8 cellular contexts compared by ENCODE assay signal in genomic region chr16:590875-591200, GRCh38. TPM values are rescaled to one million over a fixed set of nuclear protein-coding genes. Genes with fewer than 3 reads are reported as not detected.
DNase-seq lines count a peak whose midpoint lies in the region; ATAC-seq and TF ChIP-seq lines count a peak whose summit lies in the region.

No MANE protein-coding gene starts in this region.

- no peak for DNase-seq in activated CD8-positive, alpha-beta memory T cell treated with anti-CD3 and anti-CD28 coated beads, Interleukin-2, amount 10 ng/mL, durations not matched to agents 7 days and 5 days
- no peak for DNase-seq in activated CD8-positive, alpha-beta memory T cell treated with anti-CD3 and anti-CD28 coated beads for 24 hours
- DNase-seq in adipocyte (ENCODE audit: low read depth) = no peak
- DNase-seq in thoracic aorta (ENCODE audit: low spot score) = no peak
- DNase-seq in epidermal melanocyte (ENCODE audit: insufficient read length, low spot score) = no peak
- no peak for DNase-seq in amniotic stem cell (lab: John Stamatoyannopoulos, UW)

- H3K36me3 Mint-ChIP-seq in activated CD8-positive, alpha-beta memory T cell treated with anti-CD3 and anti-CD28 coated beads, Interleukin-2, amount 10 ng/mL, durations not matched to agents 7 days and 5 days = no peaks in the 10 kb centered on the region

- H3K36me3 ChIP-seq in adipocyte (ENCODE audit: control insufficient read depth, insufficient read depth, low read length, severe bottlenecking) (peaks cover 4% of the 10 kb centered on the region), liver (ENCODE audit: control insufficient read depth in 4 of 4, insufficient read depth in 3 of 4, low read depth in 1 of 4, low read length in 3 of 4) (no peaks in the 10 kb centered on the region), thoracic aorta (no peaks in the 10 kb centered on the region)

- H3K4me3 Mint-ChIP-seq in activated CD8-positive, alpha-beta memory T cell treated with anti-CD3 and anti-CD28 coated beads, Interleukin-2, amount 10 ng/mL, durations not matched to agents 7 days and 5 days = peak overlapping the region; percentile 73

- WGBS in liver = 42% methylated on average over 6 of the region's 6 CpGs

- H3K27ac ChIP-seq in liver (ENCODE audit: low read depth in 1 of 2, low read length in 2 of 2) (peak overlapping the region; percentile 89 to 90), thoracic aorta (no peak overlapping the region)

- H3K27me3 Mint-ChIP-seq in activated CD8-positive, alpha-beta memory T cell treated with anti-CD3 and anti-CD28 coated beads, Interleukin-2, amount 10 ng/mL, durations not matched to agents 7 days and 5 days = no peaks in the 10 kb centered on the region

- H3K27ac Mint-ChIP-seq in activated CD8-positive, alpha-beta memory T cell treated with anti-CD3 and anti-CD28 coated beads, Interleukin-2, amount 10 ng/mL, durations not matched to agents 7 days and 5 days = peak overlapping the region; percentile 24

- TF ChIP-seq CTCF in liver (IDR thresholded peaks at IDR 0.05; ENCODE audit: low read depth, low read length, missing input control) (no peak), thoracic aorta (IDR thresholded peaks at IDR 0.05) (no peak)

- CTCF ChIA-PET in activated CD8-positive, alpha-beta memory T cell treated with anti-CD3 and anti-CD28 coated beads, Interleukin-2, amount 10 ng/mL, durations not matched to agents 7 days and 5 days (lab: Charles Lee) = interaction anchor here (0.9 kb wide), 1 partner anchor 45 kb away, joined by 3 read pairs; the partner anchor contains the start of gene METTL26

- H3K4me1 Mint-ChIP-seq in activated CD8-positive, alpha-beta memory T cell treated with anti-CD3 and anti-CD28 coated beads, Interleukin-2, amount 10 ng/mL, durations not matched to agents 7 days and 5 days = peaks cover 25% of the 10 kb centered on the region

- H3K27me3 ChIP-seq in adipocyte (replicated peaks; ENCODE audit: control insufficient read depth, insufficient read depth, low read length) (no peaks in the 10 kb centered on the region), liver (ENCODE audit: control insufficient read depth in 4 of 4, insufficient read depth in 4 of 4, low read length in 3 of 4) (no peaks in the 10 kb centered on the region), thoracic aorta (replicated peaks; ENCODE audit: insufficient read depth) (no peaks in the 10 kb centered on the region)

- peak overlapping the region; percentile 96 for H3K4me3 ChIP-seq in adipocyte (ENCODE audit: low read length)
- H3K4me3 ChIP-seq in liver (ENCODE audit: low read depth in 1 of 3, low read length in 3 of 3) = peak overlapping the region; percentile 57 to 81 (median 81)
- peak overlapping the region; percentile 95 for H3K4me3 ChIP-seq in thoracic aorta

- H3K4me1 ChIP-seq in adipocyte (ENCODE audit: control insufficient read depth, insufficient read depth, low read length) = peaks cover 53% of the 10 kb centered on the region
- peaks cover 25 to 78% (median 68%) of the 10 kb centered on the region in 4 donors for H3K4me1 ChIP-seq in liver (ENCODE audit: control insufficient read depth in 4 of 4, insufficient read depth in 4 of 4, low read length in 3 of 4)
- H3K4me1 ChIP-seq in thoracic aorta (ENCODE audit: control insufficient read depth in 1 of 2, low read depth in 2 of 2) = peaks cover 19 to 47% of the 10 kb centered on the region in 2 donors

- H3K9ac ChIP-seq in adipocyte (ENCODE audit: low read length) (peak overlapping the region; percentile 97), liver (ENCODE audit: low read depth in 1 of 2, low read length in 2 of 2) (peak overlapping the region; percentile 50 to 52)

- no peak for ATAC-seq in activated CD8-positive, alpha-beta memory T cell treated with anti-CD3 and anti-CD28 coated beads, Interleukin-2, amount 10 ng/mL, durations not matched to agents 7 days and 5 days
- ATAC-seq in thoracic aorta (ENCODE audit: insufficient number of reproducible peaks, low FRiP score, low read depth) (no peak), HG02884 (IDR thresholded peaks at IDR 0.05; ENCODE audit: unreplicated experiment) (no peak)

- TF ChIP-seq RAD21 in liver (IDR thresholded peaks at IDR 0.05) = no peak

- H3K9me3 Mint-ChIP-seq in activated CD8-positive, alpha-beta memory T cell treated with anti-CD3 and anti-CD28 coated beads, Interleukin-2, amount 10 ng/mL, durations not matched to agents 7 days and 5 days (ENCODE audit: low read depth) = no peaks in the 10 kb centered on the region

- H3K9me3 ChIP-seq in adipocyte (ENCODE audit: control insufficient read depth, low read length) = no peaks in the 10 kb centered on the region
- no peaks in the 10 kb centered on the region for H3K9me3 ChIP-seq in liver (ENCODE audit: control insufficient read depth in 4 of 4, low read length in 3 of 4)
- H3K9me3 ChIP-seq in thoracic aorta = no peaks in the 10 kb centered on the region

TF ChIP-seq in liver, 16 proteins besides CTCF, POLR2A, EP300 and RAD21:
- peak; percentile 46 to 75 for TF ChIP-seq GABPA (IDR thresholded peaks at IDR 0.05 in 1 of 2, conservative IDR thresholded peaks at IDR 0.05 in 1 of 2)
- TF ChIP-seq FOXA2 (IDR thresholded peaks at IDR 0.05) = no peak

RNA-seq across cellular contexts. Expression of gene RAB40C, which starts 1.0 kb away (rescaled TPM):
- total RNA-seq in activated CD8-positive, alpha-beta memory T cell treated with anti-CD3 and anti-CD28 coated beads, Interleukin-2, amount 10 ng/mL, durations not matched to agents 7 days and 5 days = 10 to 100 TPM; 13.3 to 14.0 TPM
- 10 to 100 TPM in 1 of 2 donors, 1 to 10 TPM in 1; 7.7 to 11.0 TPM for total RNA-seq in liver
- 10 to 100 TPM in 1 of 2 donors, 1 to 10 TPM in 1; 6.1 to 10.7 TPM for polyA plus RNA-seq in liver
- total RNA-seq in thoracic aorta = 10 to 100 TPM; 19.0 to 25.9 TPM

RNA-seq across cellular contexts. Expression of gene PIGQ, which starts 21.1 kb away (rescaled TPM):
- total RNA-seq in activated CD8-positive, alpha-beta memory T cell treated with anti-CD3 and anti-CD28 coated beads, Interleukin-2, amount 10 ng/mL, durations not matched to agents 7 days and 5 days = 10 to 100 TPM; 38.8 to 41.0 TPM
- total RNA-seq in liver = 100 to 1,000 TPM in 1 of 2 donors, 10 to 100 TPM in 1; 16.8 to 144 TPM
- 10 to 100 TPM; 18.9 to 22.4 TPM for polyA plus RNA-seq in liver
- total RNA-seq in thoracic aorta = 10 to 100 TPM; 54.2 to 80.1 TPM

RNA-seq across cellular contexts. Expression of gene NHLRC4, which starts 24.0 kb away (rescaled TPM):
- 1 to 10 TPM in 1 of 2 experiments, under 1 TPM in 1; 0.94 to 1.2 TPM for total RNA-seq in activated CD8-positive, alpha-beta memory T cell treated with anti-CD3 and anti-CD28 coated beads, Interleukin-2, amount 10 ng/mL, durations not matched to agents 7 days and 5 days
- total RNA-seq in liver (1 to 10 TPM in 1 of 2 donors, under 1 TPM in 1; 0.25 to 7.0 TPM), thoracic aorta (1 to 10 TPM; 2.0 to 3.2 TPM)
- polyA plus RNA-seq in liver = under 1 TPM in 1 of 2 donors, not detected in 1; 0.17 TPM

RNA-seq across cellular contexts. Expression of gene PRR35, which starts 30.6 kb away (rescaled TPM):
- total RNA-seq in activated CD8-positive, alpha-beta memory T cell treated with anti-CD3 and anti-CD28 coated beads, Interleukin-2, amount 10 ng/mL, durations not matched to agents 7 days and 5 days = not detected
- not detected for total RNA-seq in liver
- not detected for polyA plus RNA-seq in liver
- under 1 TPM in 1 of 2 donors, not detected in 1; 0.42 TPM for total RNA-seq in thoracic aorta

RNA-seq across cellular contexts. Expression of gene WFIKKN1, which starts 39.9 kb away (rescaled TPM):
- total RNA-seq in activated CD8-positive, alpha-beta memory T cell treated with anti-CD3 and anti-CD28 coated beads, Interleukin-2, amount 10 ng/mL, durations not matched to agents 7 days and 5 days = under 1 TPM; 0.12 to 0.23 TPM
- total RNA-seq in liver = 1 to 10 TPM in 1 of 2 donors, under 1 TPM in 1; 0.67 to 1.2 TPM
- polyA plus RNA-seq in liver = under 1 TPM; 0.19 to 0.24 TPM
- total RNA-seq in thoracic aorta = 1 to 10 TPM in 1 of 2 donors, under 1 TPM in 1; 0.92 to 1.2 TPM

Comparison
In these comparisons a context has a peak if more than half of its experiments do, and no peak if none do; other contexts are left out.
1. H3K27ac ChIP-seq: peak in liver (2 of 2); none in thoracic aorta (0 of 2).
2. Peak in every context shown above with its lines, with median percentiles within 50 percentile points of each other: H3K4me3 ChIP-seq.